Comparison of ENCODE assay signal across 13 cellular contexts in genomic region chr4:181952478-181952877, GRCh38.
DNase-seq lines count a peak whose midpoint lies in the region; ATAC-seq, FAIRE-seq and TF ChIP-seq lines count a peak whose summit lies in the region.
"Had no signal": no experiment of that assay in that cellular context is flagged by ENCODE, and none has a peak within 500 bp of the region (broad histone marks: within the 10 kb centered on the region; RNA-seq: fewer than 3 reads in every experiment).

No MANE protein-coding gene starts in this region.

- ATAC-seq in heart left ventricle, result peak; percentile 32 to 98 (median 74)
- ATAC-seq: activated T-cell treated with anti-CD3 and anti-CD28 coated beads, Interleukin-2, amount 50 U/mL, for 4 hours; stimulated activated memory B cell treated with anti-CD40 and anti-IgM and Interleukin-4, amounts not matched to agents 10 μg/mL and 1 μg/mL and 100 μg/mL, for 72 hours had no signal

- TF ChIP-seq POLR2A in heart left ventricle (IDR thresholded peaks at IDR 0.05), result no peak
- TF ChIP-seq POLR2A in esophagus muscularis mucosa (IDR thresholded peaks at IDR 0.05; ENCODE audit: low read depth), result no peak

- no peaks in the 10 kb centered on the region for H3K27me3 ChIP-seq in heart left ventricle
- H3K27me3 ChIP-seq in adipocyte (replicated peaks; ENCODE audit: control insufficient read depth, insufficient read depth, low read length), result no peaks in the 10 kb centered on the region
- H3K27me3 ChIP-seq in esophagus muscularis mucosa, result no peaks in the 10 kb centered on the region

- FAIRE-seq in urothelium cell line (lab: Jason Lieb, UNC), result no peak

- H3K4me3 ChIP-seq in heart left ventricle, result no peak overlapping the region
- H3K4me3 ChIP-seq in adipocyte (ENCODE audit: low read length), result no peak overlapping the region
- no peak overlapping the region for H3K4me3 ChIP-seq in esophagus muscularis mucosa

- TF ChIP-seq CTCF in heart left ventricle (IDR thresholded peaks at IDR 0.05) (no peak), GM13977 (IDR thresholded peaks at IDR 0.05; ENCODE audit: extremely low read depth, insufficient read depth, missing control alignments) (no peak), esophagus muscularis mucosa (IDR thresholded peaks at IDR 0.05) (no peak)

- DNase-seq in heart left ventricle (peak in 4 of 5 donors; percentile 18 to 40 (median 29)), cardiac septum (ENCODE audit: low spot score) (no peak), adipocyte (ENCODE audit: low read depth) (peak; percentile 82), hepatic stellate cell (ENCODE audit: low spot score) (peak; percentile 24), urothelium cell line (ENCODE audit: low spot score) (peak; percentile 70), GM13977 (ENCODE audit: low spot score) (no peak), NCI-H526 treated with DMSO at 0.1 percent for 48 hours (lab: John Stamatoyannopoulos, UW) (no peak), esophagus muscularis mucosa (ENCODE audit: extremely low spot score) (no peak)
- DNase-seq: activated T-cell treated with anti-CD3 and anti-CD28 coated beads, Interleukin-2, amount 50 U/mL, for 4 hours; C1 segment of cervical spinal cord; MM.1S had no signal

- in situ Hi-C loops in GM13977 (cut with MboI; ENCODE audit: low pct_unique_long_range_greater_than_20kb, low sequenced_read_pairs, unreplicated experiment), result no loop called here

- peak overlapping the region in 2 of 12 donors; percentile 10 to 19 for H3K27ac ChIP-seq in heart left ventricle
- H3K27ac ChIP-seq in esophagus muscularis mucosa (replicated peaks in 1 of 4), result no peak overlapping the region
- H3K27ac ChIP-seq: parathyroid adenoma had no signal

- no peak overlapping the region for H3K9ac ChIP-seq in adipocyte (ENCODE audit: low read length)
- H3K9ac ChIP-seq: parathyroid adenoma had no signal

- intact Hi-C loops in heart left ventricle (cut with DNase I), result no loop called here
- intact Hi-C loops in cardiac septum (cut with DNase I), result no loop called here
- intact Hi-C loops in esophagus muscularis mucosa (cut with DNase I), result no loop called here

- H3K4me1 ChIP-seq in heart left ventricle (peaks cover 0 to 15% (median 2%) of the 10 kb centered on the region in 12 donors), adipocyte (ENCODE audit: control insufficient read depth, insufficient read depth, low read length) (peaks cover 26% of the 10 kb centered on the region), esophagus muscularis mucosa (peaks cover 0 to 16% (median 11%) of the 10 kb centered on the region in 4 donors)
- H3K4me1 ChIP-seq: parathyroid adenoma had no signal

- no peaks in the 10 kb centered on the region for H3K36me3 ChIP-seq in heart left ventricle
- no peaks in the 10 kb centered on the region for H3K36me3 ChIP-seq in adipocyte (ENCODE audit: control insufficient read depth, insufficient read depth, low read length, severe bottlenecking)
- no peaks in the 10 kb centered on the region for H3K36me3 ChIP-seq in esophagus muscularis mucosa

- H3K9me3 ChIP-seq in heart left ventricle (no peaks in the 10 kb centered on the region), adipocyte (ENCODE audit: control insufficient read depth, low read length) (no peaks in the 10 kb centered on the region), esophagus muscularis mucosa (no peaks in the 10 kb centered on the region)

- 39 to 58% (median 47%) methylated on average over 7 of the region's 7 CpGs for WGBS in heart left ventricle, 4 donors
- WGBS in esophagus muscularis mucosa, result 48% methylated on average over 7 of the region's 7 CpGs

- TF ChIP-seq EP300 in esophagus muscularis mucosa (IDR thresholded peaks at IDR 0.05), result no peak

Comparison
In these comparisons a context has a peak if more than half of its experiments do, and no peak if none do; other contexts are left out.
1. DNase-seq: peak in heart left ventricle (4 of 5), adipocyte (single experiment), hepatic stellate cell (single experiment) and urothelium cell line (single experiment); none in cardiac septum (single experiment), GM13977 (single experiment), NCI-H526 treated with DMSO at 0.1 percent for 48 hours (single experiment) and esophagus muscularis mucosa (single experiment).